ENCODE assay signal across 8 cellular contexts in the genomic region with DNA sequence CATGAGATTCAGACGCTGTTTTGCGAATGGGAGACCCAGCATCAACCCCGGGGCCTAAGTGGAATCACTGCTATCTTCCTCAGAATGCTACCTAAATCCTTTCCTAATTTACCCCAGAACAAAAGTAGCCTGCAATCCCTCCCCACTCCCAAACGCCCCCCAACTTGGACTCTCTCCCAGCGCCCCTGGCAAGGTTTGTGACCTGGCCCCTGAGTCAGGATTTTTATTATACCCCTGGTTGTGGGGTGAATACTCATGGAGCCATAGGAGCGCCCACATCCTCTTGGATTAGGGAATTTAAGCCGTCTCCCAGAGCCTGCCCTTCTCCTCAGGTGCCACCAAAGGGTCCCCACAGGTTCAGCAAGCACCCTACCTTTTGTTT.
DNase-seq lines count a peak whose midpoint lies in the region; ATAC-seq and TF ChIP-seq lines count a peak whose summit lies in the region.

No MANE protein-coding gene starts in this region.

- no peak overlapping the region for H3K9ac ChIP-seq in parathyroid adenoma

- POLR2A ChIA-PET in GM10248 (lab: Yijun Ruan, JAX), result no interaction called here

- H3K9me3 ChIP-seq in parathyroid adenoma (ENCODE audit: control insufficient read depth, low read length), result no peaks in the 10 kb centered on the region

- peak overlapping the region; percentile 86 for H3K27ac ChIP-seq in epithelial cell of prostate
- peak overlapping the region; percentile 95 for H3K27ac ChIP-seq in parathyroid adenoma

- no peaks in the 10 kb centered on the region for H3K36me3 ChIP-seq in parathyroid adenoma (ENCODE audit: control insufficient read depth, insufficient read depth, low read length)

- no peak for TF ChIP-seq CTCF in parathyroid adenoma (IDR thresholded peaks at IDR 0.05)
- no peak for TF ChIP-seq CTCF in GM10248 (IDR thresholded peaks at IDR 0.05; ENCODE audit: control extremely low read depth, extremely low read depth, low read depth, missing control alignments)

- no peak for ATAC-seq in HG02852 (IDR thresholded peaks at IDR 0.05; ENCODE audit: unreplicated experiment)

- peaks cover 18% of the 10 kb centered on the region for H3K4me1 ChIP-seq in parathyroid adenoma

- peak overlapping the region; percentile 82 for H3K4me3 ChIP-seq in parathyroid adenoma (ENCODE audit: low read depth, low read length)

- peak overlapping the region; percentile 88 for H2AFZ ChIP-seq in parathyroid adenoma

- H3K27me3 ChIP-seq in parathyroid adenoma (ENCODE audit: control insufficient read depth, insufficient read depth, low read length), result no peaks in the 10 kb centered on the region

- DNase-seq in ELR (ENCODE audit: low read depth), result peak; percentile 58
- peak; percentile 66 for DNase-seq in RKO (ENCODE audit: low spot score)
- DNase-seq in epithelial cell of prostate (ENCODE audit: low read depth, low spot score), result no peak
- DNase-seq in GM10248 (ENCODE audit: extremely low spot score), result no peak
- no peak for DNase-seq in SKM-1 treated with dmso at 0.1 percent for 144 hours (lab: John Stamatoyannopoulos, UW; ENCODE audit: unreplicated experiment)
- DNase-seq in GM03348 (ENCODE audit: low spot score), result no peak

- peak overlapping the region; percentile 83 for H3K4me2 ChIP-seq in parathyroid adenoma (ENCODE audit: low read length)

- CTCF ChIA-PET in GM10248 (lab: Yijun Ruan, JAX), result no interaction called here

- H3K79me2 ChIP-seq in parathyroid adenoma, result no peaks in the 10 kb centered on the region

Comparison
In these comparisons a context has a peak if more than half of its experiments do, and no peak if none do; other contexts are left out.
1. DNase-seq: peak in ELR (single experiment) and RKO (single experiment); none in epithelial cell of prostate (single experiment), GM10248 (single experiment), SKM-1 treated with dmso at 0.1 percent for 144 hours (single experiment) and GM03348 (single experiment).